Comparison of ENCODE assay signal across 1 cellular context in genomic region chr17:32882734-32883133, GRCh38.
TF ChIP-seq lines count a peak whose summit lies in the region.

No MANE protein-coding gene starts in this region.

TF ChIP-seq in K562, 482 proteins besides CTCF, POLR2A, EP300 and RAD21 (continued from another document and continues in another):
- TF ChIP-seq LEF1 (IDR thresholded peaks at IDR 0.05) (peak; percentile 43; the same call in 1 of the 2 replicates), CREM (IDR thresholded peaks at IDR 0.05; ENCODE audit: low read depth) (peak; percentile 78), SMAD4 (CRISPR knock-in tag; conservative IDR thresholded peaks at IDR 0.05) (peak; percentile 74), E2F4 (CRISPR knock-in tag; IDR thresholded peaks at IDR 0.05; ENCODE audit: low read depth) (no peak), ARID1B (IDR thresholded peaks at IDR 0.05) (peak; percentile 82), ZHX1 (conservative IDR thresholded peaks at IDR 0.05; ENCODE audit: low read length) (no peak), ZNF431 (CRISPR knock-in tag; IDR thresholded peaks at IDR 0.05) (no peak), ZNF217 (CRISPR knock-in tag; IDR thresholded peaks at IDR 0.05) (no peak), ZNF3 (CRISPR knock-in tag; IDR thresholded peaks at IDR 0.05) (no peak), KLF6 (CRISPR knock-in tag; IDR thresholded peaks at IDR 0.05; ENCODE audit: borderline replicate concordance) (no peak), SMARCE1 (IDR thresholded peaks at IDR 0.05) (peak; percentile 86), MITF (IDR thresholded peaks at IDR 0.05) (peak; percentile 34; the same call in 1 of the 2 replicates), MEIS2 (IDR thresholded peaks at IDR 0.05; ENCODE audit: partially characterized antibody) (peak; percentile 98), PTTG1 (tag; IDR thresholded peaks at IDR 0.05; ENCODE audit: low read depth) (no peak), SOX6 (IDR thresholded peaks at IDR 0.05) (peak; percentile 51), ZC3H11A (IDR thresholded peaks at IDR 0.05; ENCODE audit: low read depth, low read length) (no peak), SMC3 (conservative IDR thresholded peaks at IDR 0.05; ENCODE audit: insufficient read depth, low read depth, low read length) (no peak), ZBTB5 (IDR thresholded peaks at IDR 0.05) (no peak), POLR2AphosphoS5 (IDR thresholded peaks at IDR 0.05; ENCODE audit: control insufficient read depth, insufficient read depth, low read depth, low read length) (no peak), ZFP36 (IDR thresholded peaks at IDR 0.05; ENCODE audit: low read depth, low read length, partially characterized antibody) (peak; percentile 60), HMG20A (CRISPR knock-in tag; conservative IDR thresholded peaks at IDR 0.05) (no peak), MXI1 (IDR thresholded peaks at IDR 0.05; ENCODE audit: low read depth, low read length) (no peak), FOS (IDR thresholded peaks at IDR 0.05; ENCODE audit: extremely low read depth, insufficient read length) (peak; percentile 45), HDAC8 (tag; IDR thresholded peaks at IDR 0.05) (no peak), PRDM10 (IDR thresholded peaks at IDR 0.05; ENCODE audit: partially characterized antibody) (peak; percentile 32), EGR1 (conservative IDR thresholded peaks at IDR 0.05) (peak; percentile 97), ZNF75A (CRISPR knock-in tag; IDR thresholded peaks at IDR 0.05) (no peak), NCOA4 (IDR thresholded peaks at IDR 0.05; ENCODE audit: partially characterized antibody) (no peak)
- TF ChIP-seq, protein P1, sequence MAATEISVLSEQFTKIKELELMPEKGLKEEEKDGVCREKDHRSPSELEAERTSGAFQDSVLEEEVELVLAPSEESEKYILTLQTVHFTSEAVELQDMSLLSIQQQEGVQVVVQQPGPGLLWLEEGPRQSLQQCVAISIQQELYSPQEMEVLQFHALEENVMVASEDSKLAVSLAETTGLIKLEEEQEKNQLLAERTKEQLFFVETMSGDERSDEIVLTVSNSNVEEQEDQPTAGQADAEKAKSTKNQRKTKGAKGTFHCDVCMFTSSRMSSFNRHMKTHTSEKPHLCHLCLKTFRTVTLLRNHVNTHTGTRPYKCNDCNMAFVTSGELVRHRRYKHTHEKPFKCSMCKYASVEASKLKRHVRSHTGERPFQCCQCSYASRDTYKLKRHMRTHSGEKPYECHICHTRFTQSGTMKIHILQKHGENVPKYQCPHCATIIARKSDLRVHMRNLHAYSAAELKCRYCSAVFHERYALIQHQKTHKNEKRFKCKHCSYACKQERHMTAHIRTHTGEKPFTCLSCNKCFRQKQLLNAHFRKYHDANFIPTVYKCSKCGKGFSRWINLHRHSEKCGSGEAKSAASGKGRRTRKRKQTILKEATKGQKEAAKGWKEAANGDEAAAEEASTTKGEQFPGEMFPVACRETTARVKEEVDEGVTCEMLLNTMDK (IDR thresholded peaks at IDR 0.05; ENCODE audit: borderline replicate concordance, insufficient read depth, low read depth, low read length, poor library complexity, severe bottlenecking) = no peak
- TF ChIP-seq, protein P2, sequence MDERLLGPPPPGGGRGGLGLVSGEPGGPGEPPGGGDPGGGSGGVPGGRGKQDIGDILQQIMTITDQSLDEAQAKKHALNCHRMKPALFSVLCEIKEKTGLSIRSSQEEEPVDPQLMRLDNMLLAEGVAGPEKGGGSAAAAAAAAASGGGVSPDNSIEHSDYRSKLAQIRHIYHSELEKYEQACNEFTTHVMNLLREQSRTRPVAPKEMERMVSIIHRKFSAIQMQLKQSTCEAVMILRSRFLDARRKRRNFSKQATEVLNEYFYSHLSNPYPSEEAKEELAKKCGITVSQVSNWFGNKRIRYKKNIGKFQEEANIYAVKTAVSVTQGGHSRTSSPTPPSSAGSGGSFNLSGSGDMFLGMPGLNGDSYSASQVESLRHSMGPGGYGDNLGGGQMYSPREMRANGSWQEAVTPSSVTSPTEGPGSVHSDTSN (CRISPR knock-in tag; IDR thresholded peaks at IDR 0.05; ENCODE audit: low read depth) = peak; percentile 69
- TF ChIP-seq, protein P2 (tag; conservative IDR thresholded peaks at IDR 0.05; ENCODE audit: low read depth) = peak; percentile 90
- TF ChIP-seq, protein P3, sequence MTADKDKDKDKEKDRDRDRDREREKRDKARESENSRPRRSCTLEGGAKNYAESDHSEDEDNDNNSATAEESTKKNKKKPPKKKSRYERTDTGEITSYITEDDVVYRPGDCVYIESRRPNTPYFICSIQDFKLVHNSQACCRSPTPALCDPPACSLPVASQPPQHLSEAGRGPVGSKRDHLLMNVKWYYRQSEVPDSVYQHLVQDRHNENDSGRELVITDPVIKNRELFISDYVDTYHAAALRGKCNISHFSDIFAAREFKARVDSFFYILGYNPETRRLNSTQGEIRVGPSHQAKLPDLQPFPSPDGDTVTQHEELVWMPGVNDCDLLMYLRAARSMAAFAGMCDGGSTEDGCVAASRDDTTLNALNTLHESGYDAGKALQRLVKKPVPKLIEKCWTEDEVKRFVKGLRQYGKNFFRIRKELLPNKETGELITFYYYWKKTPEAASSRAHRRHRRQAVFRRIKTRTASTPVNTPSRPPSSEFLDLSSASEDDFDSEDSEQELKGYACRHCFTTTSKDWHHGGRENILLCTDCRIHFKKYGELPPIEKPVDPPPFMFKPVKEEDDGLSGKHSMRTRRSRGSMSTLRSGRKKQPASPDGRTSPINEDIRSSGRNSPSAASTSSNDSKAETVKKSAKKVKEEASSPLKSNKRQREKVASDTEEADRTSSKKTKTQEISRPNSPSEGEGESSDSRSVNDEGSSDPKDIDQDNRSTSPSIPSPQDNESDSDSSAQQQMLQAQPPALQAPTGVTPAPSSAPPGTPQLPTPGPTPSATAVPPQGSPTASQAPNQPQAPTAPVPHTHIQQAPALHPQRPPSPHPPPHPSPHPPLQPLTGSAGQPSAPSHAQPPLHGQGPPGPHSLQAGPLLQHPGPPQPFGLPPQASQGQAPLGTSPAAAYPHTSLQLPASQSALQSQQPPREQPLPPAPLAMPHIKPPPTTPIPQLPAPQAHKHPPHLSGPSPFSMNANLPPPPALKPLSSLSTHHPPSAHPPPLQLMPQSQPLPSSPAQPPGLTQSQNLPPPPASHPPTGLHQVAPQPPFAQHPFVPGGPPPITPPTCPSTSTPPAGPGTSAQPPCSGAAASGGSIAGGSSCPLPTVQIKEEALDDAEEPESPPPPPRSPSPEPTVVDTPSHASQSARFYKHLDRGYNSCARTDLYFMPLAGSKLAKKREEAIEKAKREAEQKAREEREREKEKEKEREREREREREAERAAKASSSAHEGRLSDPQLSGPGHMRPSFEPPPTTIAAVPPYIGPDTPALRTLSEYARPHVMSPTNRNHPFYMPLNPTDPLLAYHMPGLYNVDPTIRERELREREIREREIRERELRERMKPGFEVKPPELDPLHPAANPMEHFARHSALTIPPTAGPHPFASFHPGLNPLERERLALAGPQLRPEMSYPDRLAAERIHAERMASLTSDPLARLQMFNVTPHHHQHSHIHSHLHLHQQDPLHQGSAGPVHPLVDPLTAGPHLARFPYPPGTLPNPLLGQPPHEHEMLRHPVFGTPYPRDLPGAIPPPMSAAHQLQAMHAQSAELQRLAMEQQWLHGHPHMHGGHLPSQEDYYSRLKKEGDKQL (CRISPR knock-in tag; IDR thresholded peaks at IDR 0.05; ENCODE audit: borderline replicate concordance) = no peak
- TF ChIP-seq, protein P4, sequence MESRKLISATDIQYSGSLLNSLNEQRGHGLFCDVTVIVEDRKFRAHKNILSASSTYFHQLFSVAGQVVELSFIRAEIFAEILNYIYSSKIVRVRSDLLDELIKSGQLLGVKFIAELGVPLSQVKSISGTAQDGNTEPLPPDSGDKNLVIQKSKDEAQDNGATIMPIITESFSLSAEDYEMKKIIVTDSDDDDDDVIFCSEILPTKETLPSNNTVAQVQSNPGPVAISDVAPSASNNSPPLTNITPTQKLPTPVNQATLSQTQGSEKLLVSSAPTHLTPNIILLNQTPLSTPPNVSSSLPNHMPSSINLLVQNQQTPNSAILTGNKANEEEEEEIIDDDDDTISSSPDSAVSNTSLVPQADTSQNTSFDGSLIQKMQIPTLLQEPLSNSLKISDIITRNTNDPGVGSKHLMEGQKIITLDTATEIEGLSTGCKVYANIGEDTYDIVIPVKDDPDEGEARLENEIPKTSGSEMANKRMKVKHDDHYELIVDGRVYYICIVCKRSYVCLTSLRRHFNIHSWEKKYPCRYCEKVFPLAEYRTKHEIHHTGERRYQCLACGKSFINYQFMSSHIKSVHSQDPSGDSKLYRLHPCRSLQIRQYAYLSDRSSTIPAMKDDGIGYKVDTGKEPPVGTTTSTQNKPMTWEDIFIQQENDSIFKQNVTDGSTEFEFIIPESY (CRISPR knock-in tag; IDR thresholded peaks at IDR 0.05) = no peak
